10 cellular contexts compared by ENCODE assay signal in genomic region chr5:138448481-138449398, GRCh38. TPM values are rescaled to one million over a fixed set of nuclear protein-coding genes. Genes with fewer than 3 reads are reported as not detected.
DNase-seq lines count a peak whose midpoint lies in the region; ATAC-seq and TF ChIP-seq lines count a peak whose summit lies in the region.
"Had no signal": no experiment of that assay in that cellular context is flagged by ENCODE, and none has a peak within 500 bp of the region (broad histone marks: within the 10 kb centered on the region; RNA-seq: fewer than 3 reads in every experiment).

No MANE protein-coding gene starts in this region.

- intact Hi-C loops in gastrocnemius medialis (cut with DNase I; ENCODE audit: low total_unique reads) = no loop called here

- peaks cover 3 to 7% (median 6%) of the 10 kb centered on the region in 4 donors for H3K4me1 Mint-ChIP-seq in naive thymus-derived CD8-positive, alpha-beta T cell

- H3K9me2 ChIP-seq in neural cell (ENCODE audit: insufficient read depth, low read length) = no peaks in the 10 kb centered on the region

- H3F3A ChIP-seq in neural cell (ENCODE audit: insufficient read depth, low read length, poor library complexity, severe bottlenecking) = peaks cover 3% of the 10 kb centered on the region

- no peaks in the 10 kb centered on the region for H4K20me1 ChIP-seq in neural cell (ENCODE audit: insufficient read depth)

- no peaks in the 10 kb centered on the region for H3K36me3 Mint-ChIP-seq in naive thymus-derived CD8-positive, alpha-beta T cell

- H3K27me3 ChIP-seq in brain microvascular endothelial cell (replicated peaks) (no peaks in the 10 kb centered on the region), neural cell (ENCODE audit: insufficient read depth, low read depth, low read length) (no peaks in the 10 kb centered on the region), gastrocnemius medialis (no peaks in the 10 kb centered on the region)
- H3K27me3 ChIP-seq: testis had no signal

- peak; percentile 77 for TF ChIP-seq EP300 in neural cell (conservative IDR thresholded peaks at IDR 0.05; ENCODE audit: poor library complexity, severe bottlenecking)

- peak; percentile 39 for TF ChIP-seq RAD21 in neural cell (conservative IDR thresholded peaks at IDR 0.05)

- DNase-seq in H4 (ENCODE audit: low spot score) (peak; percentile 67), NCI-H2107 treated with DMSO at 0.1 percent for 48 hours (lab: John Stamatoyannopoulos, UW; ENCODE audit: unreplicated experiment) (peak; percentile 86), brain microvascular endothelial cell (peak; percentile 78), gastrocnemius medialis (no peak)
- no peak for DNase-seq in naive thymus-derived CD8-positive, alpha-beta T cell
- DNase-seq: HCEC 1CT, testis had no signal

- no peaks in the 10 kb centered on the region for H3K27me3 Mint-ChIP-seq in naive thymus-derived CD8-positive, alpha-beta T cell

- TF ChIP-seq CTCF in brain microvascular endothelial cell (IDR thresholded peaks at IDR 0.05; ENCODE audit: low read depth, low read length, missing control alignments) (no peak), neural cell (IDR thresholded peaks at IDR 0.05; ENCODE audit: poor library complexity, severe bottlenecking) (no peak), gastrocnemius medialis (IDR thresholded peaks at IDR 0.05 in 4 of 5, conservative IDR thresholded peaks at IDR 0.05 in 1 of 5) (no peak)

- H3K4me3 ChIP-seq in brain microvascular endothelial cell (ENCODE audit: low read depth, low read length) = no peak overlapping the region
- H3K4me3 ChIP-seq in neural cell (ENCODE audit: low read length) = peak overlapping the region; percentile 56
- no peak overlapping the region for H3K4me3 ChIP-seq in gastrocnemius medialis

- peak overlapping the region; percentile 21 for H3K4me2 ChIP-seq in neural cell (ENCODE audit: low read length)

- no peak overlapping the region for H3K4me3 Mint-ChIP-seq in naive thymus-derived CD8-positive, alpha-beta T cell

- H3K36me3 ChIP-seq in brain microvascular endothelial cell (replicated peaks) (no peaks in the 10 kb centered on the region), neural cell (ENCODE audit: insufficient read depth, low read length) (no peaks in the 10 kb centered on the region), gastrocnemius medialis (no peaks in the 10 kb centered on the region)

- no peak for ATAC-seq in gastrocnemius medialis
- ATAC-seq in naive thymus-derived CD8-positive, alpha-beta T cell = no peak
- no peak for ATAC-seq in GM21515 (IDR thresholded peaks at IDR 0.05; ENCODE audit: unreplicated experiment)
- ATAC-seq in HG03175 (IDR thresholded peaks at IDR 0.05; ENCODE audit: unreplicated experiment) = no peak

- peaks cover 0 to 7% of the 10 kb centered on the region in 2 donors for H3K4me1 ChIP-seq in gastrocnemius medialis

- POLR2A ChIA-PET in naive thymus-derived CD8-positive, alpha-beta T cell (lab: Charles Lee) = interaction anchor here (0.5 to 3.1 kb wide), 4 partner anchors 16 to 707 kb away, joined by 3 to 21 read pairs (median 3); partner anchors contain the start of gene EGR1

- H3K9me3 ChIP-seq in neural cell (ENCODE audit: low read length) (no peaks in the 10 kb centered on the region), gastrocnemius medialis (no peaks in the 10 kb centered on the region)
- H3K9me3 ChIP-seq: testis had no signal

- H3K79me2 ChIP-seq in neural cell (replicated peaks; ENCODE audit: insufficient read depth, low read length) = no peaks in the 10 kb centered on the region

- no peak for TF ChIP-seq POLR2A in gastrocnemius medialis (IDR thresholded peaks at IDR 0.05)

- peak overlapping the region in 1 of 10 donors; percentile 47 for H3K27ac Mint-ChIP-seq in naive thymus-derived CD8-positive, alpha-beta T cell

- in situ Hi-C loops in brain microvascular endothelial cell (cut with HindIII; ENCODE audit: low pct_ligation_motif_present, low sequenced_read_pairs) = no loop called here
- in situ Hi-C loops in gastrocnemius medialis (cut with MboI; ENCODE audit: low sequenced_read_pairs in 4 of 4) = loop anchor here in 2 of 4 donors (5.0 to 10.0 kb wide), 2 partner anchors 54 to 56 kb away; no protein-coding TSS in a partner anchor

- H3K27ac ChIP-seq in brain microvascular endothelial cell = no peak overlapping the region
- peak overlapping the region; percentile 92 for H3K27ac ChIP-seq in neural cell (ENCODE audit: low read length)
- no peak overlapping the region for H3K27ac ChIP-seq in gastrocnemius medialis
- H3K27ac ChIP-seq: testis had no signal

- no peak overlapping the region for H2AFZ ChIP-seq in neural cell (ENCODE audit: low read depth, low read length)

- H3K9ac ChIP-seq in neural cell (ENCODE audit: low read length) = peak overlapping the region; percentile 70

- H3K9me3 Mint-ChIP-seq in naive thymus-derived CD8-positive, alpha-beta T cell = no peaks in the 10 kb centered on the region

TF ChIP-seq in neural cell, 6 proteins besides CTCF, POLR2A, EP300 and RAD21:
- TF ChIP-seq TAF1 (IDR thresholded peaks at IDR 0.05; ENCODE audit: low read depth) = no peak
- peak; percentile 67 for TF ChIP-seq MXI1 (conservative IDR thresholded peaks at IDR 0.05; ENCODE audit: poor library complexity, severe bottlenecking)
- TF ChIP-seq POLR2AphosphoS5 (IDR thresholded peaks at IDR 0.05) = peak; percentile 78
- TF ChIP-seq EZH2 (IDR thresholded peaks at IDR 0.05; ENCODE audit: borderline replicate concordance, insufficient read depth, low read length, poor library complexity, severe bottlenecking) = no peak
- TF ChIP-seq SMC3 (conservative IDR thresholded peaks at IDR 0.05; ENCODE audit: poor library complexity) = no peak
- TF ChIP-seq REST (IDR thresholded peaks at IDR 0.05; ENCODE audit: borderline replicate concordance) = peak; percentile 86
TF ChIP-seq in neural cell: peak in this region for 3.

RNA-seq across cellular contexts. Expression of gene REEP2, which starts 9.9 kb away (rescaled TPM):
- 2.1 and 6.0 TPM in 2 replicates for total RNA-seq in H4 (2014; rRNA removed; shearing (Covaris generic))
- polyA plus RNA-seq in neural cell = 146 and 177 TPM in 2 replicates
- 97.0 and 110 TPM in 2 replicates for polyA minus RNA-seq in neural cell
- 1 to 10 TPM; 1.2 to 7.4 (median 3.4) TPM for total RNA-seq in gastrocnemius medialis
- under 1 TPM; 0.44 to 0.75 TPM for total RNA-seq in naive thymus-derived CD8-positive, alpha-beta T cell
- polyA plus RNA-seq in naive thymus-derived CD8-positive, alpha-beta T cell = under 1 TPM in 2 of 3 donors, not detected in 1; 0.28 to 0.39 TPM

RNA-seq across cellular contexts. Expression of gene EGR1, which starts 16.5 kb away (rescaled TPM):
- 5.5 and 9.3 TPM in 2 replicates for total RNA-seq in H4 (2014; rRNA removed; shearing (Covaris generic))
- polyA plus RNA-seq in neural cell = 8.9 and 15.6 TPM in 2 replicates
- 6.6 and 7.3 TPM in 2 replicates for polyA minus RNA-seq in neural cell
- total RNA-seq in gastrocnemius medialis = 10 to 100 TPM in 1 of 4 donors, 1 to 10 TPM in 3; 1.1 to 16.4 (median 7.2) TPM
- total RNA-seq in naive thymus-derived CD8-positive, alpha-beta T cell = 1 to 10 TPM; 1.8 to 2.2 TPM
- under 1 TPM in 2 of 3 donors, not detected in 1; 0.36 to 0.66 TPM for polyA plus RNA-seq in naive thymus-derived CD8-positive, alpha-beta T cell

Comparison
In these comparisons a context has a peak if more than half of its experiments do, and no peak if none do; other contexts are left out.
1. DNase-seq: peak in H4 (single experiment), NCI-H2107 treated with DMSO at 0.1 percent for 48 hours (single experiment) and brain microvascular endothelial cell (single experiment); none in gastrocnemius medialis (0 of 2) and naive thymus-derived CD8-positive, alpha-beta T cell (0 of 10).